In the genomic region with DNA sequence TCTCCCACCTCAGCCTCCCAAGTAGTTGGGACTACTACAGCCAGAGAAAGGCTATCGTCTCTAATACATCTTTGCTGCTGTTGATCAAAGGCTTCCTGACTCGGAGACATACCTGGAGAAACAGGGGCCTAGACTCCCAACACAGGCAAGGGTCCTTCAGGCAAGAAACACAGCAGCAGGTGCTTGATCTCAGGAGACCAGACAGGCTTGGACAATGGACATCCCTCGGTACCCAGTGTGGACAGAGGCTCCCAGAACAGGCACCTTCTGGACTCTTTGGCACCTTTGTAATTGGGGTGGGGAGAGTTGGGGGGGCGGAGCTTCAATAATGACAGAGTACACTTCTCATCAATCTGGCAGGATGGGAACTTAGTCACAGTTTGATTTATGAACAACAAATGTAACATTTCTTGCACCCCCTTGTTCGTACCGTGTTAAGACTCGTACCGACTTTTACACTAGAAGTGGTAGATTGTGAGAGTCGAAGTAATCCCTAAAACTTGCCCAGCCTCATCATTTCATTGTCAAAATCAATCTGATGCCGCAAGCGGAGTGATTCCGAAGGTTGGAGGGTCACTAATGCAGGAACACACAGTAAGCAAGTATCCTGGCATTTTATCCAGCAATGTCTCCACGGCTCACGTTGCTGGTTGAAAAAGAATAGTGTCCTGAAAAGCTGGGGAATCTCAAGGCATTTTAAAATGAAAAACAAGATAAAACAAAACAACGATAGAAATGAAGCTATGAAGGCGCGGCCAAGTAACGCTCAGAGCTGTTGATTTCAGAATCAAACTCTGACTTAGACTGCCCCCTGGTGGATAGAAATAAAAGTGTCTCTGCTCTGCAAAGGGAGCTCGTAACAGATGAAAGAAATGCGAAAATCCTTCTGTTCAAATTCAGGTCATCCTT, we compare ENCODE assay signal across 8 cellular contexts. TPM values are rescaled to one million over a fixed set of nuclear protein-coding genes. Genes with fewer than 3 reads are reported as not detected.
DNase-seq lines count a peak whose midpoint lies in the region; ATAC-seq, FAIRE-seq and TF ChIP-seq lines count a peak whose summit lies in the region.

No MANE protein-coding gene starts in this region.

- no peaks in the 10 kb centered on the region for H3K4me1 ChIP-seq in heart left ventricle

- no peak for FAIRE-seq in HTR-8/SVneo (lab: Jason Lieb, UNC)

- no peaks in the 10 kb centered on the region for H3K36me3 Mint-ChIP-seq in activated naive CD8-positive, alpha-beta T cell treated with anti-CD3 and anti-CD28 coated beads, Interleukin-2, amount 10 ng/mL, durations not matched to agents 7 days and 5 days

- peak; percentile 76 to 94 (median 83) for TF ChIP-seq CTCF in heart left ventricle (IDR thresholded peaks at IDR 0.05)

- H3K27me3 Mint-ChIP-seq in activated naive CD8-positive, alpha-beta T cell treated with anti-CD3 and anti-CD28 coated beads, Interleukin-2, amount 10 ng/mL, durations not matched to agents 7 days and 5 days: peaks cover 9% of the 10 kb centered on the region

- intact Hi-C loops in heart left ventricle (cut with DNase I): loop anchor here (2.0 to 10.0 kb wide), 5 partner anchors 91 to 656 kb away; no protein-coding TSS in a partner anchor

- peak; percentile 91 for ATAC-seq in GM21423 (IDR thresholded peaks at IDR 0.05; ENCODE audit: unreplicated experiment)
- ATAC-seq in activated naive CD8-positive, alpha-beta T cell treated with anti-CD3 and anti-CD28 coated beads, Interleukin-2, amount 10 ng/mL, durations not matched to agents 7 days and 5 days (ENCODE audit: low read depth): peak; percentile 61
- ATAC-seq in heart left ventricle: peak in 1 of 4 donors; percentile 75
- no peak for ATAC-seq in GM19328 (IDR thresholded peaks at IDR 0.05; ENCODE audit: unreplicated experiment)

- 46 to 51% (median 48%) methylated on average over 20 of the region's 20 CpGs for WGBS in heart left ventricle, 4 donors

- H3K27ac Mint-ChIP-seq in activated naive CD8-positive, alpha-beta T cell treated with anti-CD3 and anti-CD28 coated beads, Interleukin-2, amount 10 ng/mL, durations not matched to agents 7 days and 5 days: no peak overlapping the region

- no peak overlapping the region for H3K27ac ChIP-seq in heart left ventricle

- peaks cover 0 to 14% (median 0%) of the 10 kb centered on the region in 9 donors for H3K27me3 ChIP-seq in heart left ventricle

- H3K36me3 ChIP-seq in heart left ventricle: no peaks in the 10 kb centered on the region

- POLR2A ChIA-PET in activated naive CD8-positive, alpha-beta T cell treated with anti-CD3 and anti-CD28 coated beads, Interleukin-2, amount 10 ng/mL, durations not matched to agents 7 days and 5 days (lab: Charles Lee): no interaction called here

- no peaks in the 10 kb centered on the region for H3K4me1 Mint-ChIP-seq in activated naive CD8-positive, alpha-beta T cell treated with anti-CD3 and anti-CD28 coated beads, Interleukin-2, amount 10 ng/mL, durations not matched to agents 7 days and 5 days

- H3K9me3 ChIP-seq in heart left ventricle: peaks cover 0 to 5% (median 0%) of the 10 kb centered on the region in 12 donors

- H3K4me3 ChIP-seq in heart left ventricle: peak overlapping the region in 4 of 12 donors; percentile 14 to 27 (median 26)

- no peak overlapping the region for H3K4me3 Mint-ChIP-seq in activated naive CD8-positive, alpha-beta T cell treated with anti-CD3 and anti-CD28 coated beads, Interleukin-2, amount 10 ng/mL, durations not matched to agents 7 days and 5 days

- TF ChIP-seq POLR2A in heart left ventricle (IDR thresholded peaks at IDR 0.05): no peak

- in situ Hi-C loops in G401 (cut with HindIII; ENCODE audit: low sequenced_read_pairs): no loop called here

- DNase-seq in G401 (ENCODE audit: low spot score): peak; percentile 74
- DNase-seq in HTR-8/SVneo (ENCODE audit: insufficient read length, low spot score): peak; percentile 47
- DNase-seq in NOMO-1 treated with dmso at 0.1 percent for 144 hours (lab: John Stamatoyannopoulos, UW; ENCODE audit: unreplicated experiment): peak; percentile 28
- DNase-seq in activated naive CD8-positive, alpha-beta T cell treated with anti-CD3 and anti-CD28 coated beads, Interleukin-2, amount 10 ng/mL, durations not matched to agents 7 days and 5 days: no peak
- peak in 2 of 5 donors; percentile 25 to 29 for DNase-seq in heart left ventricle
- DNase-seq in pulmonary artery endothelial cell (ENCODE audit: low read depth, low spot score): peak; percentile 19

- no peaks in the 10 kb centered on the region for H3K9me3 Mint-ChIP-seq in activated naive CD8-positive, alpha-beta T cell treated with anti-CD3 and anti-CD28 coated beads, Interleukin-2, amount 10 ng/mL, durations not matched to agents 7 days and 5 days

RNA-seq across cellular contexts. Expression of a gene that starts 46.4 kb away (rescaled TPM):
- not detected in 2 replicates for total RNA-seq in G401 (2014; rRNA removed; shearing (Covaris generic))
- not detected for total RNA-seq in activated naive CD8-positive, alpha-beta T cell treated with anti-CD3 and anti-CD28 coated beads, Interleukin-2, amount 10 ng/mL, durations not matched to agents 7 days and 5 days
- 1 to 10 TPM in 3 of 9 donors, under 1 TPM in 6; 0.16 to 1.4 (median 0.35) TPM for total RNA-seq in heart left ventricle
- under 1 TPM; 0.15 to 0.30 TPM for polyA plus RNA-seq in heart left ventricle
- 0.18 and 0.20 TPM in 2 replicates for total RNA-seq in pulmonary artery endothelial cell
